20 cellular contexts compared by ENCODE assay signal in the genomic region with DNA sequence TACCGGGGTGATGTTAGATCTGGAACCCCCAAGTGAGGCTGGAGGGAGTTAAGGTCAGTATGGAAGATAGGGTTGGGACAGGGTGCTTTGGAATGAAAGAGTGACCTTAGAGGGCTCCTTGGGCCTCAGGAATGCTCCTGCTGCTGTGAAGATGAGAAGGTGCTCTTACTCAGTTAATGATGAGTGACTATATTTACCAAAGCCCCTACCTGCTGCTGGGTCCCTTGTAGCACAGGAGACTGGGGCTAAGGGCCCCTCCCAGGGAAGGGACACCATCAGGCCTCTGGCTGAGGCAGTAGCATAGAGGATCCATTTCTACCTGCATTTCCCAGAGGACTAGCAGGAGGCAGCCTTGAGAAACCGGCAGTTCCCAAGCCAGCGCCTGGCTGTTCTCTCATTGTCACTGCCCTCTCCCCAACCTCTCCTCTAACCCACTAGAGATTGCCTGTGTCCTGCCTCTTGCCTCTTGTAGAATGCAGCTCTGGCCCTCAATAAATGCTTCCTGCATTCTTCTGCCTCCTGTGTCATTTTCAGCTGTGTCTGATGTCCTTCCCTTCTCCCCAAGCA. TPM values are rescaled to one million over a fixed set of nuclear protein-coding genes. Genes with fewer than 3 reads are reported as not detected.
DNase-seq lines count a peak whose midpoint lies in the region; ATAC-seq and TF ChIP-seq lines count a peak whose summit lies in the region.
"Had no signal": no experiment of that assay in that cellular context is flagged by ENCODE, and none has a peak within 500 bp of the region (broad histone marks: within the 10 kb centered on the region; RNA-seq: fewer than 3 reads in every experiment).

No MANE protein-coding gene starts in this region.

- no peak overlapping the region for H3K4me3 Mint-ChIP-seq in stimulated activated naive B cell treated with anti-CD40 and anti-IgM and Interleukin-4, amounts not matched to agents 10 μg/mL and 1 μg/mL and 100 μg/mL, for 72 hours
- H3K4me3 Mint-ChIP-seq: activated CD8-positive, alpha-beta T cell treated with anti-CD3 and anti-CD28 coated beads, Interleukin-2, amount 10 ng/mL, durations not matched to agents 7 days and 5 days; HFFc6 had no signal

- no peaks in the 10 kb centered on the region for H3K9me3 ChIP-seq in Panc1 (ENCODE audit: control insufficient read depth, insufficient read depth, low read depth, low read length)
- H3K9me3 ChIP-seq: mucosa of descending colon had no signal

- peak overlapping the region; percentile 6 for H3K27ac Mint-ChIP-seq in stimulated activated naive B cell treated with anti-CD40 and anti-IgM and Interleukin-4, amounts not matched to agents 10 μg/mL and 1 μg/mL and 100 μg/mL, for 72 hours
- H3K27ac Mint-ChIP-seq: activated CD8-positive, alpha-beta T cell treated with anti-CD3 and anti-CD28 coated beads, Interleukin-2, amount 10 ng/mL, durations not matched to agents 7 days and 5 days; HFFc6 had no signal

- TF ChIP-seq CTCF in Panc1 (IDR thresholded peaks at IDR 0.05) = no peak
- no peak for TF ChIP-seq CTCF in coronary artery (IDR thresholded peaks at IDR 0.05)

- no peaks in the 10 kb centered on the region for H3K36me3 Mint-ChIP-seq in stimulated activated naive B cell treated with anti-CD40 and anti-IgM and Interleukin-4, amounts not matched to agents 10 μg/mL and 1 μg/mL and 100 μg/mL, for 72 hours

- H3K36me3 ChIP-seq in Panc1 (ENCODE audit: control insufficient read depth, insufficient read depth, low read length) = no peaks in the 10 kb centered on the region

- H3K4me1 ChIP-seq in Panc1 (ENCODE audit: control insufficient read depth, insufficient read depth, low read length) = peaks cover 11% of the 10 kb centered on the region; the same call in 1 of the 2 replicates

- H3K4me1 Mint-ChIP-seq in stimulated activated naive B cell treated with anti-CD40 and anti-IgM and Interleukin-4, amounts not matched to agents 10 μg/mL and 1 μg/mL and 100 μg/mL, for 72 hours = peaks cover 9 to 11% of the 10 kb centered on the region in 2 donors

- H3K27me3 ChIP-seq in Panc1 (ENCODE audit: control insufficient read depth, insufficient read depth, low read length) = no peaks in the 10 kb centered on the region

- BruUV-seq in Panc1 (replicated peaks; lab: Mats Ljungman, UMichigan) = no TSS peak

- H3K4me3 ChIP-seq in Panc1 (ENCODE audit: low read depth in 2 of 2, low read length in 2 of 2) = no peak overlapping the region
- no peak overlapping the region for H3K4me3 ChIP-seq in coronary artery
- H3K4me3 ChIP-seq: mucosa of descending colon had no signal

- in situ Hi-C loops in Panc1 (cut with HindIII; ENCODE audit: low pct_unique_long_range_greater_than_20kb, low sequenced_read_pairs) = no loop called here

- POLR2A ChIA-PET in Panc1 (lab: Charles Lee) = interaction anchor here (0.5 kb wide), 1 partner anchor 31 kb away, joined by 5 read pairs; no protein-coding TSS in a partner anchor

- 0 out of 2 replicates have a peak overlapping the region, but pooled peaks have one; percentile 17 for H3K27ac ChIP-seq in Panc1 (ENCODE audit: low read length)
- peak overlapping the region; percentile 83 to 94 for H3K27ac ChIP-seq in coronary artery

- intact Hi-C loops in Panc1 (cut with micrococcal nuclease; ENCODE audit: unreplicated experiment) = no loop called here

- H3K9me3 Mint-ChIP-seq in stimulated activated naive B cell treated with anti-CD40 and anti-IgM and Interleukin-4, amounts not matched to agents 10 μg/mL and 1 μg/mL and 100 μg/mL, for 72 hours = no peaks in the 10 kb centered on the region
- H3K9me3 Mint-ChIP-seq: HFFc6 had no signal

- CTCF ChIA-PET in Panc1 (lab: Charles Lee) = interaction anchor here (1.3 kb wide), 1 partner anchor 99 kb away, joined by 4 read pairs; no protein-coding TSS in a partner anchor

- H3K27me3 Mint-ChIP-seq in stimulated activated naive B cell treated with anti-CD40 and anti-IgM and Interleukin-4, amounts not matched to agents 10 μg/mL and 1 μg/mL and 100 μg/mL, for 72 hours = peaks cover 15 to 16% of the 10 kb centered on the region in 2 donors

- no peak for DNase-seq in Panc1 (ENCODE audit: low read depth, low spot score)
- DNase-seq in coronary artery (ENCODE audit: low spot score) = peak; percentile 70
- DNase-seq in mesenteric fat pad (ENCODE audit: low spot score) = peak; percentile 69
- DNase-seq in stimulated activated naive B cell treated with anti-CD40 and anti-IgM and Interleukin-4, amounts not matched to agents 10 μg/mL and 1 μg/mL and 100 μg/mL, for 72 hours = no peak
- no peak for DNase-seq in occipital lobe (lab: John Stamatoyannopoulos, UW)
- DNase-seq: activated CD4-positive, CD25-positive, alpha-beta regulatory T cell; activated CD8-positive, alpha-beta T cell treated with anti-CD3 and anti-CD28 coated beads, Interleukin-2, amount 10 ng/mL, durations not matched to agents 7 days and 5 days; AML-193; HFFc6; hypothalamus; mucosa of descending colon; NCI-H1105 treated with DMSO at 0.1 percent for 48 hours; NCI-H748 treated with DMSO at 0.1 percent for 48 hours; PC-3; stimulated activated CD4-positive, alpha-beta T cell treated with anti-CD3 and anti-CD28 coated beads, Interleukin-2, amount 100 ng/mL, for 48 hours had no signal

- peak; percentile 18; the same call in 1 of the 2 replicates for ATAC-seq in Panc1
- no peak for ATAC-seq in stimulated activated naive B cell treated with anti-CD40 and anti-IgM and Interleukin-4, amounts not matched to agents 10 μg/mL and 1 μg/mL and 100 μg/mL, for 72 hours (replicated peaks)
- ATAC-seq in GM18909 (IDR thresholded peaks at IDR 0.05; ENCODE audit: poor library complexity, unreplicated experiment) = no peak
- ATAC-seq in GM18502 (IDR thresholded peaks at IDR 0.05; ENCODE audit: poor library complexity, unreplicated experiment) = no peak
- no peak for ATAC-seq in HG02840 (IDR thresholded peaks at IDR 0.05; ENCODE audit: low FRiP score, unreplicated experiment)
- ATAC-seq: activated CD8-positive, alpha-beta T cell treated with anti-CD3 and anti-CD28 coated beads, Interleukin-2, amount 10 ng/mL, durations not matched to agents 7 days and 5 days; mucosa of descending colon; PC-3; sciatic nerve had no signal

RNA-seq across cellular contexts. Expression of a gene that starts 2.3 kb away (rescaled TPM):
- 1.7 TPM for total RNA-seq in Panc1 (2021; ENCODE audit: unreplicated experiment)
- polyA plus RNA-seq in Panc1 (2012; ENCODE audit: insufficient read length) = 1.9 TPM
- total RNA-seq in mesenteric fat pad = 0.42 TPM
- 1.7 TPM for total RNA-seq in occipital lobe
- total RNA-seq: activated CD8-positive, alpha-beta T cell treated with anti-CD3 and anti-CD28 coated beads, Interleukin-2, amount 10 ng/mL, durations not matched to agents 7 days and 5 days; HT1080; PC-3 had no signal

RNA-seq across cellular contexts. Expression of a gene that starts 18.3 kb away (rescaled TPM):
- total RNA-seq in Panc1 (2021; ENCODE audit: unreplicated experiment) (82.8 TPM), mesenteric fat pad (174 TPM), occipital lobe (5.8 TPM)
- polyA plus RNA-seq in Panc1 (2012; ENCODE audit: insufficient read length) = 66.3 TPM

RNA-seq across cellular contexts. Expression of a gene that starts 42.1 kb away (rescaled TPM):
- 54.3 TPM for total RNA-seq in Panc1 (2021; ENCODE audit: unreplicated experiment)
- 47.3 TPM for polyA plus RNA-seq in Panc1 (2012; ENCODE audit: insufficient read length)
- 44.1 TPM for total RNA-seq in mesenteric fat pad
- 27.6 TPM for total RNA-seq in occipital lobe

Comparison
In these comparisons a context has a peak if more than half of its experiments do, and no peak if none do; other contexts are left out.
1. DNase-seq: peak in coronary artery (single experiment) and mesenteric fat pad (single experiment); none in Panc1 (single experiment), stimulated activated naive B cell treated with anti-CD40 and anti-IgM and Interleukin-4, amounts not matched to agents 10 μg/mL and 1 μg/mL and 100 μg/mL, for 72 hours (single experiment) and occipital lobe (single experiment).
2. RNA of a gene that starts 18.3 kb away (total RNA-seq): 174 TPM in mesenteric fat pad (single experiment) and 82.8 TPM in Panc1 (single experiment); 5.8 TPM in occipital lobe (single experiment); every median in the first group is over 10 times any median in the second.